3 cellular contexts compared by ENCODE assay signal in genomic region chr1:16890539-16890958, GRCh38. TPM values are rescaled to one million over a fixed set of nuclear protein-coding genes. Genes with fewer than 3 reads are reported as not detected.
"Had no signal": no experiment of that assay in that cellular context is flagged by ENCODE, and none has a peak within 500 bp of the region (broad histone marks: within the 10 kb centered on the region; RNA-seq: fewer than 3 reads in every experiment).

No MANE protein-coding gene starts in this region.

RNA-seq across cellular contexts. Expression of gene RNU1-2, which starts 5.2 kb away (rescaled TPM):
- polyA plus RNA-seq: adrenal gland, heart right ventricle, stomach had no signal
